In genomic region chr17:59837362-59838195, GRCh38 we compare ENCODE assay signal across 8 cellular contexts. TPM values are rescaled to one million over a fixed set of nuclear protein-coding genes. Genes with fewer than 3 reads are reported as not detected.
DNase-seq lines count a peak whose midpoint lies in the region; ATAC-seq and TF ChIP-seq lines count a peak whose summit lies in the region.

No MANE protein-coding gene starts in this region.

- peak overlapping the region; percentile 100 for H3K56ac ChIP-seq in IMR-90 (ENCODE audit: extremely low read depth, insufficient read depth, low read length)

- peaks cover 33% of the 10 kb centered on the region for H3K36me3 ChIP-seq in IMR-90 (ENCODE audit: control insufficient read depth, insufficient read depth, low read length)

- no TSS peak for BruUV-seq in IMR-90 (replicated peaks; lab: Mats Ljungman, UMichigan)

- no peak for TF ChIP-seq CTCF in IMR-90 (conservative IDR thresholded peaks at IDR 0.05; ENCODE audit: low read depth, low read length)

- no peaks in the 10 kb centered on the region for H3K27me3 ChIP-seq in IMR-90 (ENCODE audit: control insufficient read depth, insufficient read depth, low read length)

- H2AK9ac ChIP-seq in IMR-90 (replicated peaks; ENCODE audit: low read depth, low read length, poor library complexity), result peak overlapping the region; percentile 37

- dilution Hi-C loops in IMR-90 (cut with HindIII; ENCODE audit: low sequenced_read_pairs, unreplicated experiment), result no loop called here

- H2AK5ac ChIP-seq in IMR-90 (ENCODE audit: low read depth, low read length), result peak overlapping the region; percentile 83

- ATAC-seq in GM21737 (IDR thresholded peaks at IDR 0.05; ENCODE audit: unreplicated experiment) (peak; percentile 71), IMR-90 (ENCODE audit: low read depth) (peak; percentile 86), left ventricle myocardium superior (peak; percentile 90)

- peak overlapping the region; percentile 94 for H2BK20ac ChIP-seq in IMR-90 (ENCODE audit: low read depth, low read length)

- H2AFZ ChIP-seq in IMR-90 (replicated peaks; ENCODE audit: low read length, poor library complexity), result no peak overlapping the region

- peak overlapping the region; percentile 89 to 98 for H4K8ac ChIP-seq in IMR-90 (ENCODE audit: low read depth in 2 of 2, low read length in 2 of 2)

- peak overlapping the region; percentile 97 for H4K5ac ChIP-seq in IMR-90 (ENCODE audit: low read depth, low read length)

- no peaks in the 10 kb centered on the region for H3K9me1 ChIP-seq in IMR-90 (ENCODE audit: insufficient read depth, low read length)

- DNase-seq in GM04504 (ENCODE audit: low read depth) (peak; percentile 99), IMR-90 (peak; percentile 100), SHP77 treated with DMSO at 0.1 percent for 48 hours (lab: John Stamatoyannopoulos, UW) (peak; percentile 82), left ventricle myocardium superior (no peak), putamen (ENCODE audit: low spot score) (peak; percentile 78), NCI-H1092 treated with DMSO at 0.1 percent for 48 hours (lab: John Stamatoyannopoulos, UW) (no peak)

- peak overlapping the region; percentile 84 for H2BK15ac ChIP-seq in IMR-90 (ENCODE audit: low read depth, low read length)

- peak overlapping the region; percentile 96 for H3K18ac ChIP-seq in IMR-90 (ENCODE audit: low read depth, low read length)

- peak overlapping the region; percentile 86 for H3K4me2 ChIP-seq in IMR-90 (ENCODE audit: low read depth, low read length)

- no peaks in the 10 kb centered on the region for H3K9me3 ChIP-seq in IMR-90 (ENCODE audit: control insufficient read depth, insufficient read depth, low read length)

- H3K4me1 ChIP-seq in IMR-90 (ENCODE audit: control insufficient read depth, insufficient read depth, low read length), result 0 out of 2 replicates have a peak, but pooled peaks cover 2% of the 10 kb centered on the region

- peak overlapping the region; percentile 100 for H3K9ac ChIP-seq in IMR-90 (ENCODE audit: low read depth, low read length)

- peaks cover 21% of the 10 kb centered on the region; the same call in 1 of the 2 replicates for H4K20me1 ChIP-seq in IMR-90 (ENCODE audit: insufficient read depth, low read length)

- H3K23ac ChIP-seq in IMR-90 (ENCODE audit: low read depth, low read length), result peak overlapping the region; percentile 99

- peak; percentile 14; the same call in 1 of the 2 replicates for TF ChIP-seq RAD21 in IMR-90 (IDR thresholded peaks at IDR 0.05; ENCODE audit: low read length)

- CTCF ChIA-PET in IMR-90 (lab: Yijun Ruan, JAX), result interaction anchor here (0.6 to 1.4 kb wide), 3 partner anchors 22 to 137 kb away, joined by 3 to 6 read pairs (median 4); no protein-coding TSS in a partner anchor

- peak overlapping the region; percentile 97 for H2BK5ac ChIP-seq in IMR-90 (ENCODE audit: low read depth, low read length, poor library complexity, severe bottlenecking)

- peak overlapping the region; percentile 98 for H4K91ac ChIP-seq in IMR-90 (ENCODE audit: insufficient read depth, low read depth, low read length)

- intact Hi-C loops in IMR-90 (cut with micrococcal nuclease) (loop anchor here (1.0 kb wide), 2 partner anchors 51 to 83 kb away; no protein-coding TSS in a partner anchor), left ventricle myocardium superior (cut with micrococcal nuclease) (no loop called here)

- H3K4me3 ChIP-seq in IMR-90 (ENCODE audit: insufficient read depth, low read depth, low read length), result peak overlapping the region; percentile 83

- peak overlapping the region; percentile 100 for H3K14ac ChIP-seq in IMR-90 (replicated peaks; ENCODE audit: low read depth, low read length)

- H3K79me1 ChIP-seq in IMR-90 (ENCODE audit: low read depth in 1 of 2, low read length in 2 of 2), result peaks cover 4 to 15% of the 10 kb centered on the region in 2 experiments; a peak in 2 of 4 replicates

- POLR2A ChIA-PET in IMR-90 (lab: Charles Lee; ENCODE audit: unreplicated experiment), result interaction anchor here (0.5 to 5.4 kb wide), 24 partner anchors 8 to 1967 kb away, joined by 3 to 87 read pairs (median 12); no protein-coding TSS in a partner anchor

- peak overlapping the region; percentile 98 for H2BK120ac ChIP-seq in IMR-90 (ENCODE audit: low read depth, low read length)

- peak overlapping the region; percentile 99 for H3K4ac ChIP-seq in IMR-90 (ENCODE audit: low read depth, low read length)

- in situ Hi-C loops in IMR-90 (cut with MboI; ENCODE audit: low sequenced_read_pairs), result no loop called here

- peak; percentile 99 for TF ChIP-seq POLR2A in IMR-90 (IDR thresholded peaks at IDR 0.05; ENCODE audit: low read depth, low read length)

- peak overlapping the region; percentile 98 for H3K27ac ChIP-seq in IMR-90 (ENCODE audit: insufficient read depth, low read length)
- peak overlapping the region; percentile 79 for H3K27ac ChIP-seq in angular gyrus (ENCODE audit: low read depth, low read length)

- WGBS in IMR-90 (ENCODE audit: extremely low coverage in 2 of 2, insufficient read length in 1 of 2), 2 experiments, result no CpG with 5 or more reads among the region's 8 CpGs

TF ChIP-seq in IMR-90, 13 proteins besides CTCF, POLR2A, EP300 and RAD21:
- TF ChIP-seq SMC3 (IDR thresholded peaks at IDR 0.05; ENCODE audit: low read depth, low read length) (peak; percentile 9; the same call in 1 of the 2 replicates), CEBPB (IDR thresholded peaks at IDR 0.05; ENCODE audit: low read depth, low read length) (peak; percentile 95), CHD1 (IDR thresholded peaks at IDR 0.05; ENCODE audit: low read depth, low read length) (no peak; the same call in 1 of the 2 replicates), NFE2L2 (IDR thresholded peaks at IDR 0.05; ENCODE audit: low read depth, low read length) (peak; percentile 39; the same call in 1 of the 2 replicates), RFX5 (IDR thresholded peaks at IDR 0.05; ENCODE audit: low read depth, low read length) (no peak), BHLHE40 (IDR thresholded peaks at IDR 0.05; ENCODE audit: low read depth, low read length) (no peak), USF2 (IDR thresholded peaks at IDR 0.05; ENCODE audit: low read depth, low read length) (no peak), FOS (IDR thresholded peaks at IDR 0.05; ENCODE audit: low read depth, low read length) (peak; percentile 77; the same call in 1 of the 2 replicates), MAFK (IDR thresholded peaks at IDR 0.05; ENCODE audit: low read depth, low read length) (no peak), MXI1 (IDR thresholded peaks at IDR 0.05; ENCODE audit: borderline replicate concordance, low read depth, low read length) (no peak), MAZ (IDR thresholded peaks at IDR 0.05; ENCODE audit: borderline replicate concordance, low read depth, low read length) (peak; percentile 67), RCOR1 (IDR thresholded peaks at IDR 0.05; ENCODE audit: insufficient replicate concordance, low read length) (no peak)
- TF ChIP-seq, protein P1, sequence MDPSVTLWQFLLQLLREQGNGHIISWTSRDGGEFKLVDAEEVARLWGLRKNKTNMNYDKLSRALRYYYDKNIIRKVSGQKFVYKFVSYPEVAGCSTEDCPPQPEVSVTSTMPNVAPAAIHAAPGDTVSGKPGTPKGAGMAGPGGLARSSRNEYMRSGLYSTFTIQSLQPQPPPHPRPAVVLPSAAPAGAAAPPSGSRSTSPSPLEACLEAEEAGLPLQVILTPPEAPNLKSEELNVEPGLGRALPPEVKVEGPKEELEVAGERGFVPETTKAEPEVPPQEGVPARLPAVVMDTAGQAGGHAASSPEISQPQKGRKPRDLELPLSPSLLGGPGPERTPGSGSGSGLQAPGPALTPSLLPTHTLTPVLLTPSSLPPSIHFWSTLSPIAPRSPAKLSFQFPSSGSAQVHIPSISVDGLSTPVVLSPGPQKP (IDR thresholded peaks at IDR 0.05; ENCODE audit: borderline replicate concordance, low read depth, low read length), result no peak

RNA-seq across cellular contexts. Expression of gene TUBD1, which starts 55.2 kb away (rescaled TPM):
- total RNA-seq in IMR-90 (2012; rRNA removed) (4.4 and 4.7 TPM in 2 replicates), left ventricle myocardium superior (6.6 TPM)
- polyA plus RNA-seq in IMR-90 (2012; rRNA removed), result 2.2 TPM in 2 replicates
- polyA plus RNA-seq in IMR-90 (2012; cell fraction: cytosol; rRNA removed), result 0.58 and 1.1 TPM in 2 replicates
- 0.90 and 3.7 TPM in 2 replicates for polyA plus RNA-seq in IMR-90 (2012; cell fraction: nucleus; rRNA removed; ENCODE audit: low replicate concordance)

RNA-seq across cellular contexts. Expression of gene RPS6KB1, which starts 55.3 kb away (rescaled TPM):
- total RNA-seq in IMR-90 (2012; rRNA removed) (18.9 and 20.3 TPM in 2 replicates), left ventricle myocardium superior (23.4 TPM)
- 9.7 and 11.7 TPM in 2 replicates for polyA plus RNA-seq in IMR-90 (2012; rRNA removed)
- polyA plus RNA-seq in IMR-90 (2012; cell fraction: cytosol; rRNA removed), result 1.5 and 1.8 TPM in 2 replicates
- polyA plus RNA-seq in IMR-90 (2012; cell fraction: nucleus; rRNA removed; ENCODE audit: low replicate concordance), result 1.9 and 12.3 TPM in 2 replicates

Comparison
In these comparisons a context has a peak if more than half of its experiments do, and no peak if none do; other contexts are left out.
1. DNase-seq: peak in GM04504 (single experiment), IMR-90 (single experiment), SHP77 treated with DMSO at 0.1 percent for 48 hours (single experiment) and putamen (single experiment); none in left ventricle myocardium superior (single experiment) and NCI-H1092 treated with DMSO at 0.1 percent for 48 hours (single experiment).
2. Peak in every context shown above with its lines, with median percentiles within 50 percentile points of each other: ATAC-seq.